10 cellular contexts compared by ENCODE assay signal in the genomic region with DNA sequence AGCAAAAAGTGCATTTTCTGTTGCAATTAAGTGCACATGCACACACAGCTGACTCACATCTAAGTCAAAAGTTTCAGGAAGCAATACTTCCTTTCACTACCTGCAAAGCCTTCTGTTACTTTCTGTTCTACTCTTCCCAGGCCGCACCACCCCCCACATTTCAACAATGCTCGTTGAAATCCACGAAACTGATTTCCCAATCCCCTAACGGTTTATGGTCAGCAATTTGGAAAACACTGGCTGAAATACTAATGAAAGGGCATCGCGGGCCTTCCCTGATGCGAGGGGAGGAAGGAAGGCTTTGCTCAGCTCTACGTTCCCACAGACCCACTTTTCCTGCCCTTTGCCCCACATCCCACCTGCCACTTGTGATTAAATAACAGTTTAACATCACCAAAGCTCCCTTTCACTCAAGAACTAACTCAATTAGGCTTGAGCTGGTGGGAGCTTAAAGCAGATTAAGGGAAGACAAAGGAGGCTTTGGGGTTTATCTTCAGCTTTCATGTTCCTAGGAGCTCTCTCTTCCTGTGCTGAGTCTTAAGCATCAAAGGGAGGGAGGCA.
A peak's percentile ranks its signal among the peaks of the same experiment; 100 is the strongest.
DNase-seq lines count a peak whose midpoint lies in the region; ATAC-seq, FAIRE-seq and TF ChIP-seq lines count a peak whose summit lies in the region.
"Had no signal": no experiment of that assay in that cellular context is flagged by ENCODE, and none has a peak within 500 bp of the region (broad histone marks: within the 10 kb centered on the region; RNA-seq: fewer than 3 reads in every experiment).

No MANE protein-coding gene starts in this region.

- FAIRE-seq in H1 (lab: Jason Lieb, UNC): no peak
- FAIRE-seq: pancreas had no signal

- H4K91ac ChIP-seq in H1 (replicated peaks; ENCODE audit: insufficient read length, low read length): no peak overlapping the region

- H3K27me3 ChIP-seq in H1 (replicated peaks in 1 of 4; ENCODE audit: control insufficient read depth in 3 of 4, extremely low read depth in 1 of 4, insufficient read depth in 3 of 4, low read length in 3 of 4): peaks cover 0 to 9% (median 5%) of the 10 kb centered on the region in 4 experiments; a peak in 4 of 7 replicates
- H3K27me3 ChIP-seq: pancreas had no signal

- H2BK20ac ChIP-seq in H1 (ENCODE audit: low read length): peak overlapping the region; percentile 56; the same call in 1 of the 2 replicates

- no peaks in the 10 kb centered on the region for H3K79me2 ChIP-seq in H1 (ENCODE audit: control insufficient read depth in 1 of 2, insufficient read depth in 2 of 2, low read length in 2 of 2)

- no peak overlapping the region for H2BK15ac ChIP-seq in H1 (ENCODE audit: low read length)

- H3K56ac ChIP-seq in H1 (replicated peaks; ENCODE audit: insufficient read length, low read depth, low read length): no peak overlapping the region

- peak overlapping the region; percentile 21; the same call in 1 of the 2 replicates for H2BK12ac ChIP-seq in H1 (ENCODE audit: low read depth, low read length)

- no peak overlapping the region; the same call in 1 of the 2 replicates for H3K27ac ChIP-seq in H1 (ENCODE audit: low read depth, low read length)
- H3K27ac ChIP-seq: 22Rv1, pancreas had no signal

- H3K4me3 ChIP-seq in H1 (ENCODE audit: extremely low read depth in 1 of 4, insufficient read depth in 2 of 4, low read depth in 3 of 4, low read length in 4 of 4): peak overlapping the region in 1 of 4 experiments; percentile 10; a peak in 2 of 8 replicates
- H3K4me3 ChIP-seq: pancreas had no signal

- 16% methylated on average over 7 of the region's 8 CpGs; no CpG with 5 or more reads in 1 of the 2 experiments for WGBS in H1 (ENCODE audit: extremely low coverage in 1 of 2, insufficient coverage in 1 of 2, insufficient read length in 1 of 2, insufficient replicate concordance in 2 of 2, low coverage in 1 of 2, low lambda C conversion rate in 2 of 2, missing lambda C conversion rate in 1 of 2), 2 experiments

- no peaks in the 10 kb centered on the region for H3K9me3 ChIP-seq in H1 (ENCODE audit: insufficient read depth in 2 of 2, low read depth in 1 of 2, low read length in 1 of 2)
- H3K9me3 ChIP-seq: pancreas had no signal

- no peak for TF ChIP-seq POLR2A in H1 (IDR thresholded peaks at IDR 0.05; ENCODE audit: control extremely low read depth in 1 of 2, low read depth in 2 of 2, low read length in 2 of 2)

- peak; percentile 20 for DNase-seq in DMS 273 (lab: John Stamatoyannopoulos, UW; ENCODE audit: unreplicated experiment)
- DNase-seq in DMS 273 treated with DMSO at 0.1 percent for 48 hours (lab: John Stamatoyannopoulos, UW): no peak
- peak; percentile 45 for DNase-seq in OCI-M1 (lab: John Stamatoyannopoulos, UW)
- DNase-seq in H1 (ENCODE audit: low read depth in 1 of 2, low spot score in 2 of 2): peak in 1 of 2 experiments; percentile 49
- DNase-seq in renal cortical epithelial cell (ENCODE audit: low read depth): peak; percentile 51
- no peak for DNase-seq in NCI-H526 treated with DMSO at 0.1 percent for 48 hours (lab: John Stamatoyannopoulos, UW)
- DNase-seq in NCI-H2196 treated with DMSO at 0.1 percent for 48 hours (lab: John Stamatoyannopoulos, UW; ENCODE audit: unreplicated experiment): no peak
- DNase-seq: pancreas had no signal

- no peak overlapping the region; a peak in 1 of 7 replicates for H3K9ac ChIP-seq in H1 (replicated peaks in 1 of 4; ENCODE audit: extremely low read depth in 1 of 4, low read depth in 3 of 4, low read length in 3 of 4)

- no peak for TF ChIP-seq CTCF in H1 (IDR thresholded peaks at IDR 0.05; ENCODE audit: control extremely low read depth in 1 of 3, insufficient read depth in 1 of 3, low read depth in 1 of 3, low read length in 3 of 3)

- no peak overlapping the region for H3K23ac ChIP-seq in H1 (ENCODE audit: insufficient read length)

- H3K36me3 ChIP-seq in H1 (ENCODE audit: control insufficient read depth in 2 of 4, insufficient read depth in 4 of 4, low read length in 3 of 4): no peaks in the 10 kb centered on the region
- H3K36me3 ChIP-seq: pancreas had no signal

- no peaks in the 10 kb centered on the region for H4K20me1 ChIP-seq in H1 (replicated peaks in 1 of 2; ENCODE audit: control insufficient read depth in 1 of 2, insufficient read depth in 2 of 2, low read length in 2 of 2)

- POLR2A ChIA-PET in H1 (lab: Charles Lee; ENCODE audit: partially characterized antibody): interaction anchor here (1.5 kb wide), 1 partner anchor 65 kb away, joined by 4 read pairs; no protein-coding TSS in a partner anchor

- TF ChIP-seq EP300 in H1 (IDR thresholded peaks at IDR 0.05; ENCODE audit: borderline replicate concordance in 1 of 2, low read depth in 2 of 2, low read length in 2 of 2): peak in 1 of 2 experiments; percentile 78; a peak in 2 of 3 replicates

- peak overlapping the region; percentile 39 for H2BK120ac ChIP-seq in H1 (replicated peaks; ENCODE audit: low read depth, low read length)

- H3K4ac ChIP-seq in H1 (replicated peaks; ENCODE audit: insufficient read length, low read depth, low read length): no peak overlapping the region

- H2BK5ac ChIP-seq in H1 (ENCODE audit: low read depth, low read length): peak overlapping the region; percentile 16; the same call in 1 of the 2 replicates

- no peaks in the 10 kb centered on the region for H3K79me1 ChIP-seq in H1 (ENCODE audit: low read depth, low read length)

- TF ChIP-seq RAD21 in H1 (IDR thresholded peaks at IDR 0.05 in 1 of 2, conservative IDR thresholded peaks at IDR 0.05 in 1 of 2; ENCODE audit: low read depth in 2 of 2, low read length in 2 of 2): peak in 1 of 2 experiments; percentile 12; a peak in 1 of 4 replicates

- peaks cover 12 to 26% (median 22%) of the 10 kb centered on the region in 4 experiments for H3K4me1 ChIP-seq in H1 (replicated peaks in 1 of 4; ENCODE audit: control insufficient read depth in 3 of 4, insufficient read depth in 4 of 4, low read length in 3 of 4)

- H4K8ac ChIP-seq in H1 (ENCODE audit: extremely low read depth, insufficient read depth, low read length): no peak overlapping the region

- CTCF ChIA-PET in H1 (lab: Charles Lee; ENCODE audit: partially characterized antibody): interaction anchor here (0.5 to 2.1 kb wide), 4 partner anchors 31 to 456 kb away, joined by 3 to 9 read pairs (median 3); no protein-coding TSS in a partner anchor

- H2AK5ac ChIP-seq in H1 (ENCODE audit: low read depth, low read length): no peak overlapping the region; the same call in 1 of the 2 replicates

- H2AFZ ChIP-seq in H1 (ENCODE audit: low read length): no peak overlapping the region

- H3K14ac ChIP-seq in H1 (ENCODE audit: insufficient read length): no peak overlapping the region

- peaks cover 4% of the 10 kb centered on the region; the same call in 1 of the 2 replicates for H3K23me2 ChIP-seq in H1 (ENCODE audit: low read depth, low read length)

- ATAC-seq in GM19463 (IDR thresholded peaks at IDR 0.05; ENCODE audit: unreplicated experiment): no peak

- no peak overlapping the region for H4K5ac ChIP-seq in H1 (ENCODE audit: insufficient read length, low read depth, low read length)

- peak overlapping the region; percentile 41 to 58 for H3K4me2 ChIP-seq in H1 (ENCODE audit: insufficient read depth in 1 of 2, low read depth in 2 of 2, low read length in 2 of 2)

- peak overlapping the region; percentile 25; the same call in 1 of the 2 replicates for H3K18ac ChIP-seq in H1 (ENCODE audit: extremely low read depth, low read length)

TF ChIP-seq in H1, 55 proteins besides CTCF, POLR2A, EP300 and RAD21 (continues in another document):
- peak; percentile 70 for TF ChIP-seq CEBPB (IDR thresholded peaks at IDR 0.05; ENCODE audit: low read depth, low read length)
- no peak for TF ChIP-seq GABPA (IDR thresholded peaks at IDR 0.05; ENCODE audit: borderline replicate concordance, insufficient read depth, low read length)
- TF ChIP-seq EGR1 (IDR thresholded peaks at IDR 0.05; ENCODE audit: borderline replicate concordance, low read depth, low read length): no peak
- peak; percentile 31; the same call in 1 of the 2 replicates for TF ChIP-seq SP1 (IDR thresholded peaks at IDR 0.05; ENCODE audit: low read depth, low read length)
- TF ChIP-seq HDAC2 (IDR thresholded peaks at IDR 0.05; ENCODE audit: borderline replicate concordance in 1 of 2, low read depth in 2 of 2, low read length in 2 of 2): peak in 1 of 2 experiments; percentile 49; a peak in 1 of 4 replicates
- TF ChIP-seq POU5F1 (IDR thresholded peaks at IDR 0.05; ENCODE audit: low read depth, low read length): 0 out of 2 replicates have a peak, but pooled peaks have one; percentile 48
- no peak for TF ChIP-seq TAF1 (IDR thresholded peaks at IDR 0.05; ENCODE audit: low read depth, low read length)
- no peak for TF ChIP-seq SIX5 (IDR thresholded peaks at IDR 0.05; ENCODE audit: low read depth, low read length)
- no peak for TF ChIP-seq SIRT6 (IDR thresholded peaks at IDR 0.05; ENCODE audit: low read length)
- TF ChIP-seq ASH2L (IDR thresholded peaks at IDR 0.05; ENCODE audit: low read length): peak; percentile 74
- no peak for TF ChIP-seq JUN (IDR thresholded peaks at IDR 0.05; ENCODE audit: low read depth, low read length)
- TF ChIP-seq SAP30 (IDR thresholded peaks at IDR 0.05; ENCODE audit: insufficient read depth, insufficient replicate concordance, low read length): no peak
- no peak for TF ChIP-seq RXRA (IDR thresholded peaks at IDR 0.05; ENCODE audit: insufficient read depth, low read depth, low read length)

Comparison
In these comparisons a context has a peak if more than half of its experiments do, and no peak if none do; other contexts are left out.
1. DNase-seq: peak in DMS 273 (single experiment), OCI-M1 (single experiment) and renal cortical epithelial cell (single experiment); none in DMS 273 treated with DMSO at 0.1 percent for 48 hours (single experiment), NCI-H526 treated with DMSO at 0.1 percent for 48 hours (single experiment) and NCI-H2196 treated with DMSO at 0.1 percent for 48 hours (single experiment).